In the genomic region with DNA sequence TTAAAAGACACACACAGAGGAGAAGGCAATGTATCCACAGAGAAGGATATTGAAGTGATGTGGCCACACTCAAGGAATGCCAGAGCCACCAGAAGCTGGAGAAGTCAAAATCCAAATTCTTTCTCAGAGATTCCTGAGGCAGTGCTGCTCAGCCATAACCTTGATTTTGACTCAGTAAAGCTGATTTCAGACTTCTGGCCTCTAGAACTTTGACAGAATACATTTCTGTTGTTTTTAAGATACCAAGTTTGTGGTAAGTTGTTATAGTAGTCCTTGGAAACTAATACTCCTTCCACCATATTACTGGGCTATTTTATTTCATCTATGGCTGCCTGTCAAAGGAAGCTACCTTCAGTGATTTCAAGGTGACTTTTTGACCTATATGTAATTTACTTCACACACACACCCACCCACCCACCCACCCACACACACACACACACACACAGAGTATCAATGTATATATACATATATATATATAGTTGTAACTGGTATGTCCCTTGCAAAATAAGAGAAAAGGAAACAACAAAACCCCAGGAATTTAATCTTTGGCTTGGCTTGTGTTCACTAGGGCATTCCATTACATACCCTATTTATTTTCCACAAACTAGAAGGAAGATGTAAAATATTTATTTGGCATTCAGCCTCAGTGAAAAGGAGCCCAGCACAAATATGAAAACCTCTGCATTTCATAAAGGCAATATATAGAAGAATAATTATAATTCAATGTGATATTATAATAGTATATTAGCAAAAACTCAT, we compare ENCODE assay signal across 30 cellular contexts.
"Had no signal": no experiment of that assay in that cellular context is flagged by ENCODE, and none has a peak within 500 bp of the region (broad histone marks: within the 10 kb centered on the region; RNA-seq: fewer than 3 reads in every experiment).

No MANE protein-coding gene starts in this region.

- H3K9me3 Mint-ChIP-seq: activated CD4-positive, alpha-beta memory T cell treated with anti-CD3 and anti-CD28 coated beads, Interleukin-2, amount 10 ng/mL, durations not matched to agents 7 days and 5 days; activated CD4-positive, alpha-beta T cell treated with anti-CD3 and anti-CD28 coated beads, Interleukin-2, amount 10 ng/mL, durations not matched to agents 7 days and 5 days; activated naive CD8-positive, alpha-beta T cell treated with anti-CD3 and anti-CD28 coated beads, Interleukin-2, amount 50 U/mL, for 24 hours; activated T-cell treated with anti-CD3 and anti-CD28 coated beads, Interleukin-2, amount 50 U/mL, for 4 hours; activated T-helper 2 cell treated with anti-CD3 and anti-CD28 coated beads, Interferon-gamma antibody, Interleukin-2, Interleukin-4, amounts not matched to agents 10 μg/mL and 5 μg/mL and 100 μg/mL, durations not matched to agents 14 hours and 24 hours and 36 hours; central memory CD8-positive, alpha-beta T cell; neural crest cell; stimulated activated naive B cell treated with anti-CD40 and anti-IgM and Interleukin-4, amounts not matched to agents 10 μg/mL and 1 μg/mL and 100 μg/mL, for 72 hours had no signal

- H3K4me1 Mint-ChIP-seq: activated CD4-positive, alpha-beta memory T cell treated with anti-CD3 and anti-CD28 coated beads, Interleukin-2, amount 10 ng/mL, durations not matched to agents 7 days and 5 days; activated CD4-positive, alpha-beta T cell treated with anti-CD3 and anti-CD28 coated beads, Interleukin-2, amount 10 ng/mL, durations not matched to agents 7 days and 5 days; activated naive CD4-positive, alpha-beta T cell treated with anti-CD3 and anti-CD28 coated beads, Interleukin-2, amount 50 U/mL, for 24 hours; activated naive CD8-positive, alpha-beta T cell treated with anti-CD3 and anti-CD28 coated beads, Interleukin-2, amount 50 U/mL, for 24 hours; central memory CD8-positive, alpha-beta T cell; naive thymus-derived CD8-positive, alpha-beta T cell; neural crest cell; stimulated activated naive B cell treated with anti-CD40 and anti-IgM and Interleukin-4, amounts not matched to agents 10 μg/mL and 1 μg/mL and 100 μg/mL, for 72 hours had no signal

- H3K4me1 ChIP-seq: breast epithelium, esophagus squamous epithelium, left lung, lower lobe of right lung, pancreas, psoas muscle, right atrium auricular region, transverse colon had no signal

- H3K9me3 ChIP-seq: breast epithelium, esophagus squamous epithelium, left lung, lower lobe of right lung, pancreas, psoas muscle, right atrium auricular region, transverse colon had no signal

- H3K36me3 Mint-ChIP-seq: activated naive CD4-positive, alpha-beta T cell treated with anti-CD3 and anti-CD28 coated beads, Interleukin-2, amount 50 U/mL, for 24 hours; naive thymus-derived CD8-positive, alpha-beta T cell; stimulated activated naive B cell treated with anti-CD40 and anti-IgM and Interleukin-4, amounts not matched to agents 10 μg/mL and 1 μg/mL and 100 μg/mL, for 72 hours had no signal

- H3K27ac ChIP-seq: breast epithelium, epithelial cell of prostate, esophagus squamous epithelium, left lung, lower lobe of right lung, pancreas, psoas muscle, right atrium auricular region, transverse colon had no signal

- H3K4me3 Mint-ChIP-seq: activated CD4-positive, alpha-beta memory T cell treated with anti-CD3 and anti-CD28 coated beads, Interleukin-2, amount 10 ng/mL, durations not matched to agents 7 days and 5 days; activated CD4-positive, alpha-beta T cell treated with anti-CD3 and anti-CD28 coated beads, Interleukin-2, amount 10 ng/mL, durations not matched to agents 7 days and 5 days; activated naive CD4-positive, alpha-beta T cell treated with anti-CD3 and anti-CD28 coated beads, Interleukin-2, amount 50 U/mL, for 24 hours; activated naive CD8-positive, alpha-beta T cell treated with anti-CD3 and anti-CD28 coated beads, Interleukin-2, amount 50 U/mL, for 24 hours; activated T-cell treated with anti-CD3 and anti-CD28 coated beads, Interleukin-2, amount 50 U/mL, for 4 hours; central memory CD8-positive, alpha-beta T cell; naive thymus-derived CD8-positive, alpha-beta T cell; neural crest cell; stimulated activated naive B cell treated with anti-CD40 and anti-IgM and Interleukin-4, amounts not matched to agents 10 μg/mL and 1 μg/mL and 100 μg/mL, for 72 hours had no signal

- H3K4me3 ChIP-seq: breast epithelium, esophagus squamous epithelium, left lung, lower lobe of right lung, pancreas, psoas muscle, right atrium auricular region, smooth muscle cell, transverse colon had no signal

- ATAC-seq: activated naive CD8-positive, alpha-beta T cell treated with anti-CD3 and anti-CD28 coated beads, Interleukin-2, amount 50 U/mL, for 24 hours; activated T-cell treated with anti-CD3 and anti-CD28 coated beads, Interleukin-2, amount 50 U/mL, for 4 hours; left lung; lower lobe of right lung; naive thymus-derived CD8-positive, alpha-beta T cell; pancreas; psoas muscle; stimulated activated naive B cell treated with anti-CD40 and anti-IgM and Interleukin-4, amounts not matched to agents 10 μg/mL and 1 μg/mL and 100 μg/mL, for 72 hours had no signal

- DNase-seq: activated CD4-positive, alpha-beta memory T cell treated with anti-CD3 and anti-CD28 coated beads, Interleukin-2, amount 10 ng/mL, durations not matched to agents 7 days and 5 days; activated CD4-positive, alpha-beta T cell treated with anti-CD3 and anti-CD28 coated beads, Interleukin-2, amount 10 ng/mL, durations not matched to agents 7 days and 5 days; activated CD4-positive, CD25-positive, alpha-beta regulatory T cell treated with anti-CD3 and anti-CD28 coated beads, Interleukin-2, amount 50 U/mL, for 72 hours; activated naive CD8-positive, alpha-beta T cell treated with anti-CD3 and anti-CD28 coated beads, Interleukin-2, amount 50 U/mL, for 24 hours; activated T-cell treated with anti-CD3 and anti-CD28 coated beads, Interleukin-2, amount 50 U/mL, for 4 hours; anterior cingulate cortex; effector CD8-positive, alpha-beta T cell; esophagus squamous epithelium; foreskin melanocyte; left lung; lower lobe of right lung; mesenchymal stem cell; naive thymus-derived CD8-positive, alpha-beta T cell; nucleus accumbens; pancreas; psoas muscle; stimulated activated CD4-positive, alpha-beta T cell treated with anti-CD3 and anti-CD28 coated beads, Interleukin-1b, Interleukin-23, amount 100 ng/mL, for 48 hours; stimulated activated CD4-positive, alpha-beta T cell treated with anti-CD3 and anti-CD28 coated beads, Interleukin-4, amount 100 ng/mL, for 4 hours; stimulated activated CD8-positive, alpha-beta memory T cell treated with anti-CD3 and anti-CD28 coated beads, Interleukin-4, amount 100 ng/mL, for 48 hours; stimulated activated naive B cell treated with anti-CD40 and anti-IgM and Interleukin-4, amounts not matched to agents 10 μg/mL and 1 μg/mL and 100 μg/mL, for 72 hours; T-helper 2 cell; transverse colon had no signal

- H3K27me3 Mint-ChIP-seq: activated CD4-positive, alpha-beta memory T cell treated with anti-CD3 and anti-CD28 coated beads, Interleukin-2, amount 10 ng/mL, durations not matched to agents 7 days and 5 days; activated CD4-positive, alpha-beta T cell treated with anti-CD3 and anti-CD28 coated beads, Interleukin-2, amount 10 ng/mL, durations not matched to agents 7 days and 5 days; activated naive CD8-positive, alpha-beta T cell treated with anti-CD3 and anti-CD28 coated beads, Interleukin-2, amount 50 U/mL, for 24 hours; central memory CD8-positive, alpha-beta T cell; stimulated activated naive B cell treated with anti-CD40 and anti-IgM and Interleukin-4, amounts not matched to agents 10 μg/mL and 1 μg/mL and 100 μg/mL, for 72 hours had no signal

- H3K27ac Mint-ChIP-seq: activated CD4-positive, alpha-beta memory T cell treated with anti-CD3 and anti-CD28 coated beads, Interleukin-2, amount 10 ng/mL, durations not matched to agents 7 days and 5 days; activated CD4-positive, alpha-beta T cell treated with anti-CD3 and anti-CD28 coated beads, Interleukin-2, amount 10 ng/mL, durations not matched to agents 7 days and 5 days; activated naive CD4-positive, alpha-beta T cell treated with anti-CD3 and anti-CD28 coated beads, Interleukin-2, amount 50 U/mL, for 24 hours; activated naive CD8-positive, alpha-beta T cell treated with anti-CD3 and anti-CD28 coated beads, Interleukin-2, amount 50 U/mL, for 24 hours; activated T-helper 2 cell treated with anti-CD3 and anti-CD28 coated beads, Interferon-gamma antibody, Interleukin-2, Interleukin-4, amounts not matched to agents 10 μg/mL and 5 μg/mL and 100 μg/mL, durations not matched to agents 14 hours and 24 hours and 36 hours; naive thymus-derived CD8-positive, alpha-beta T cell; stimulated activated naive B cell treated with anti-CD40 and anti-IgM and Interleukin-4, amounts not matched to agents 10 μg/mL and 1 μg/mL and 100 μg/mL, for 72 hours had no signal

- H3K36me3 ChIP-seq: breast epithelium, esophagus squamous epithelium, left lung, lower lobe of right lung, pancreas, right atrium auricular region, transverse colon had no signal

- H3K27me3 ChIP-seq: breast epithelium, esophagus squamous epithelium, left lung, pancreas, right atrium auricular region, transverse colon had no signal
